In genomic region chr14:61501714-61502458, GRCh38 we compare ENCODE assay signal across 1 cellular context.
TF ChIP-seq lines count a peak whose summit lies in the region.

No MANE protein-coding gene starts in this region.

TF ChIP-seq in WTC11, 78 proteins besides CTCF, POLR2A, EP300 and RAD21 (continued from another document):
- TF ChIP-seq, protein P1, sequence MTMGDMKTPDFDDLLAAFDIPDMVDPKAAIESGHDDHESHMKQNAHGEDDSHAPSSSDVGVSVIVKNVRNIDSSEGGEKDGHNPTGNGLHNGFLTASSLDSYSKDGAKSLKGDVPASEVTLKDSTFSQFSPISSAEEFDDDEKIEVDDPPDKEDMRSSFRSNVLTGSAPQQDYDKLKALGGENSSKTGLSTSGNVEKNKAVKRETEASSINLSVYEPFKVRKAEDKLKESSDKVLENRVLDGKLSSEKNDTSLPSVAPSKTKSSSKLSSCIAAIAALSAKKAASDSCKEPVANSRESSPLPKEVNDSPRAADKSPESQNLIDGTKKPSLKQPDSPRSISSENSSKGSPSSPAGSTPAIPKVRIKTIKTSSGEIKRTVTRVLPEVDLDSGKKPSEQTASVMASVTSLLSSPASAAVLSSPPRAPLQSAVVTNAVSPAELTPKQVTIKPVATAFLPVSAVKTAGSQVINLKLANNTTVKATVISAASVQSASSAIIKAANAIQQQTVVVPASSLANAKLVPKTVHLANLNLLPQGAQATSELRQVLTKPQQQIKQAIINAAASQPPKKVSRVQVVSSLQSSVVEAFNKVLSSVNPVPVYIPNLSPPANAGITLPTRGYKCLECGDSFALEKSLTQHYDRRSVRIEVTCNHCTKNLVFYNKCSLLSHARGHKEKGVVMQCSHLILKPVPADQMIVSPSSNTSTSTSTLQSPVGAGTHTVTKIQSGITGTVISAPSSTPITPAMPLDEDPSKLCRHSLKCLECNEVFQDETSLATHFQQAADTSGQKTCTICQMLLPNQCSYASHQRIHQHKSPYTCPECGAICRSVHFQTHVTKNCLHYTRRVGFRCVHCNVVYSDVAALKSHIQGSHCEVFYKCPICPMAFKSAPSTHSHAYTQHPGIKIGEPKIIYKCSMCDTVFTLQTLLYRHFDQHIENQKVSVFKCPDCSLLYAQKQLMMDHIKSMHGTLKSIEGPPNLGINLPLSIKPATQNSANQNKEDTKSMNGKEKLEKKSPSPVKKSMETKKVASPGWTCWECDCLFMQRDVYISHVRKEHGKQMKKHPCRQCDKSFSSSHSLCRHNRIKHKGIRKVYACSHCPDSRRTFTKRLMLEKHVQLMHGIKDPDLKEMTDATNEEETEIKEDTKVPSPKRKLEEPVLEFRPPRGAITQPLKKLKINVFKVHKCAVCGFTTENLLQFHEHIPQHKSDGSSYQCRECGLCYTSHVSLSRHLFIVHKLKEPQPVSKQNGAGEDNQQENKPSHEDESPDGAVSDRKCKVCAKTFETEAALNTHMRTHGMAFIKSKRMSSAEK (CRISPR knock-in tag; IDR thresholded peaks at IDR 0.05; ENCODE audit: borderline replicate concordance) = peak; percentile 42; the same call in 1 of the 2 replicates
- TF ChIP-seq, protein P2, sequence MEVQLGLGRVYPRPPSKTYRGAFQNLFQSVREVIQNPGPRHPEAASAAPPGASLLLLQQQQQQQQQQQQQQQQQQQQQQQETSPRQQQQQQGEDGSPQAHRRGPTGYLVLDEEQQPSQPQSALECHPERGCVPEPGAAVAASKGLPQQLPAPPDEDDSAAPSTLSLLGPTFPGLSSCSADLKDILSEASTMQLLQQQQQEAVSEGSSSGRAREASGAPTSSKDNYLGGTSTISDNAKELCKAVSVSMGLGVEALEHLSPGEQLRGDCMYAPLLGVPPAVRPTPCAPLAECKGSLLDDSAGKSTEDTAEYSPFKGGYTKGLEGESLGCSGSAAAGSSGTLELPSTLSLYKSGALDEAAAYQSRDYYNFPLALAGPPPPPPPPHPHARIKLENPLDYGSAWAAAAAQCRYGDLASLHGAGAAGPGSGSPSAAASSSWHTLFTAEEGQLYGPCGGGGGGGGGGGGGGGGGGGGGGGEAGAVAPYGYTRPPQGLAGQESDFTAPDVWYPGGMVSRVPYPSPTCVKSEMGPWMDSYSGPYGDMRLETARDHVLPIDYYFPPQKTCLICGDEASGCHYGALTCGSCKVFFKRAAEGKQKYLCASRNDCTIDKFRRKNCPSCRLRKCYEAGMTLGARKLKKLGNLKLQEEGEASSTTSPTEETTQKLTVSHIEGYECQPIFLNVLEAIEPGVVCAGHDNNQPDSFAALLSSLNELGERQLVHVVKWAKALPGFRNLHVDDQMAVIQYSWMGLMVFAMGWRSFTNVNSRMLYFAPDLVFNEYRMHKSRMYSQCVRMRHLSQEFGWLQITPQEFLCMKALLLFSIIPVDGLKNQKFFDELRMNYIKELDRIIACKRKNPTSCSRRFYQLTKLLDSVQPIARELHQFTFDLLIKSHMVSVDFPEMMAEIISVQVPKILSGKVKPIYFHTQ (CRISPR knock-in tag; IDR thresholded peaks at IDR 0.05) = 0 out of 2 replicates have a peak, but pooled peaks have one; percentile 27
- TF ChIP-seq ARID4B (CRISPR knock-in tag; IDR thresholded peaks at IDR 0.05; ENCODE audit: borderline replicate concordance) (no peak), ZNF317 (CRISPR knock-in tag; IDR thresholded peaks at IDR 0.05; ENCODE audit: borderline replicate concordance, low read depth) (no peak)
